16 cellular contexts compared by ENCODE assay signal in the genomic region with DNA sequence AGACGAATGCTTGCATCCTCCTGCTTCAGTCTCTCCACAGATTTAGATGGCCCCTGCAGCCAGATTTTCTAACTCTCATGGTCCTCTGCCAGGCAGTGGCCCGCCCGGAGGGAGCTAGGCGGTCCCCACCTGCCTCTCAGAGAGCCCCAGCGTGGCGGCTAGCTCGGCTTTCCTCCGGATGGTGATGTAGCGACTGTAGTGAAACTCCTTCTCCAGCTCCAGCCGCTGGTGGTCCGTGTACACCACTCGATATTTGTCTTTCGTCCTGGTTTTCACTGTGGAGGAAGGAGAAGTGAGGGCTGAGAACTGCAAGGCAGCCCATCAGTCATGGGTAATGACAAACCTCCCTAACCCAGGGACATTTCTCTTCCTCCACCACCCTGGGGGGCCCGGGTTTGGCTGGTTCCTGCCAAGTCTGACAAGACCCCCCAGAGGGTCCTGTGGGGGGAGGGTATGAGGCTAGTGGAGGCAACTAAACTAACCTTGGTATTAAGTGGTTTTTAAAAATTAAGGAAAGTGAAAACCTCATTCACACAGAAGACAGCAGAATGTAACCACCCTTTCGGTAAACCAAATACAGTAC. TPM values are rescaled to one million over a fixed set of nuclear protein-coding genes. Genes with fewer than 3 reads are reported as not detected.
DNase-seq lines count a peak whose midpoint lies in the region; ATAC-seq, FAIRE-seq and TF ChIP-seq lines count a peak whose summit lies in the region.
"Had no signal": no experiment of that assay in that cellular context is flagged by ENCODE, and none has a peak within 500 bp of the region (broad histone marks: within the 10 kb centered on the region; RNA-seq: fewer than 3 reads in every experiment).

No MANE protein-coding gene starts in this region.

- H3K36me3 Mint-ChIP-seq in GM23338 (ENCODE audit: low read depth): no peaks in the 10 kb centered on the region; the same call in 2 of the 3 replicates

- dilution Hi-C loops in mammary epithelial cell (cut with HindIII; ENCODE audit: low sequenced_read_pairs): loop anchor here (5.0 to 25.0 kb wide), 2 partner anchors 43 to 128 kb away; no protein-coding TSS in a partner anchor

- H2AFZ ChIP-seq in GM23338 (no peak overlapping the region), mammary epithelial cell (ENCODE audit: low read depth, low read length) (no peak overlapping the region)
- H2AFZ ChIP-seq: PC-9 had no signal

- peaks cover 35% of the 10 kb centered on the region for H4K20me1 ChIP-seq in GM23338 (replicated peaks; ENCODE audit: insufficient read depth)
- H4K20me1 ChIP-seq in mammary epithelial cell (ENCODE audit: insufficient read depth, low read length): no peaks in the 10 kb centered on the region

- no peak for TF ChIP-seq CTCF in GM23338 (conservative IDR thresholded peaks at IDR 0.05; ENCODE audit: low read depth in 2 of 2)
- TF ChIP-seq CTCF in body of pancreas (IDR thresholded peaks at IDR 0.05): no peak
- TF ChIP-seq CTCF in mucosa of descending colon (IDR thresholded peaks at IDR 0.05): no peak
- TF ChIP-seq CTCF in upper lobe of left lung (IDR thresholded peaks at IDR 0.05): no peak
- no peak for TF ChIP-seq CTCF in mammary epithelial cell (conservative IDR thresholded peaks at IDR 0.05 in 1 of 2, IDR thresholded peaks at IDR 0.05 in 1 of 2; ENCODE audit: extremely low read depth in 1 of 2, insufficient read depth in 1 of 2, low read depth in 1 of 2, low read length in 2 of 2)

- no peaks in the 10 kb centered on the region for H3K36me3 ChIP-seq in GM23338 (ENCODE audit: insufficient read depth)
- H3K36me3 ChIP-seq in body of pancreas (replicated peaks in 1 of 2; ENCODE audit: insufficient read depth in 1 of 2, low read depth in 2 of 2): no peaks in the 10 kb centered on the region
- H3K36me3 ChIP-seq in mucosa of descending colon (ENCODE audit: low read depth): no peaks in the 10 kb centered on the region
- peaks cover 0 to 4% of the 10 kb centered on the region in 2 donors for H3K36me3 ChIP-seq in small intestine (ENCODE audit: control insufficient read depth in 2 of 2, insufficient read depth in 2 of 2, low read length in 2 of 2)
- no peaks in the 10 kb centered on the region for H3K36me3 ChIP-seq in upper lobe of left lung
- no peaks in the 10 kb centered on the region for H3K36me3 ChIP-seq in mammary epithelial cell (ENCODE audit: insufficient read depth, low read length)
- H3K36me3 ChIP-seq: MG63 had no signal

- DNase-seq in GM23338 (ENCODE audit: low spot score) (no peak), body of pancreas (no peak), mucosa of descending colon (peak in 2 of 3 donors; percentile 25 to 50), small intestine (peak; percentile 35), NCI-H1694 (lab: John Stamatoyannopoulos, UW) (no peak), upper lobe of left lung (no peak), mammary epithelial cell (no peak), hypothalamus (lab: John Stamatoyannopoulos, UW) (no peak)
- DNase-seq: Karpas-422, MG63, NCI-H1092 treated with DMSO at 0.1 percent for 48 hours, NCI-H510A treated with DMSO at 0.1 percent for 48 hours, PC-9 had no signal

- intact Hi-C loops in body of pancreas (cut with DNase I) (no loop called here), mucosa of descending colon (cut with DNase I, micrococcal nuclease) (no loop called here), mammary epithelial cell (cut with micrococcal nuclease) (no loop called here)

- H3K27ac Mint-ChIP-seq in GM23338: no peak overlapping the region
- H3K27ac Mint-ChIP-seq: CD14-positive monocyte had no signal

- H3K79me2 ChIP-seq in GM23338 (replicated peaks; ENCODE audit: insufficient read depth) (no peaks in the 10 kb centered on the region), mammary epithelial cell (ENCODE audit: insufficient read depth, low read length) (no peaks in the 10 kb centered on the region)

- no TSS peak for BruUV-seq in mammary epithelial cell (replicated peaks; lab: Mats Ljungman, UMichigan)

- peaks cover 60% of the 10 kb centered on the region for H3K4me1 Mint-ChIP-seq in GM23338

- CTCF ChIA-PET in mammary epithelial cell (lab: Charles Lee; ENCODE audit: low non-redundant PET): no interaction called here

- WGBS in body of pancreas, 2 donors: 42 to 50% methylated on average over 12 to 15 of the region's 15 CpGs
- 4 to 14% (median 10%) methylated on average over 15 of the region's 15 CpGs for WGBS in small intestine, 3 donors
- 9 to 15% methylated on average over 15 of the region's 15 CpGs for WGBS in upper lobe of left lung, 2 donors
- 74% methylated on average over 5 of the region's 15 CpGs for WGBS in mammary epithelial cell (ENCODE audit: low coverage, missing lambda C conversion rate)

- peaks cover 99% of the 10 kb centered on the region for H3K27me3 Mint-ChIP-seq in GM23338 (ENCODE audit: insufficient read depth, low read depth, poor library complexity)

- H3K4me2 ChIP-seq in GM23338 (peak overlapping the region; percentile 35; the same call in 1 of the 2 replicates), mammary epithelial cell (ENCODE audit: insufficient read depth, low read depth, low read length) (no peak overlapping the region)
- H3K4me2 ChIP-seq: PC-9 had no signal

- H3K4me1 ChIP-seq in GM23338 (ENCODE audit: insufficient read depth) (peaks cover 64% of the 10 kb centered on the region), body of pancreas (peaks cover 62% of the 10 kb centered on the region), mucosa of descending colon (ENCODE audit: low read depth) (peaks cover 21% of the 10 kb centered on the region), small intestine (ENCODE audit: control insufficient read depth in 2 of 2, insufficient read depth in 1 of 2, low read depth in 1 of 2, low read length in 1 of 2) (peaks cover 0 to 3% of the 10 kb centered on the region in 2 donors), upper lobe of left lung (peaks cover 17 to 54% (median 29%) of the 10 kb centered on the region in 4 donors), mammary epithelial cell (ENCODE audit: insufficient read depth, low read length) (peaks cover 19% of the 10 kb centered on the region)

- peaks cover 100% of the 10 kb centered on the region for H3K27me3 ChIP-seq in GM23338 (ENCODE audit: insufficient read depth)
- peaks cover 0 to 13% of the 10 kb centered on the region in 2 donors for H3K27me3 ChIP-seq in body of pancreas
- H3K27me3 ChIP-seq in small intestine (ENCODE audit: control insufficient read depth in 2 of 2, insufficient read depth in 2 of 2, low read length in 2 of 2): peaks cover 0 to 50% of the 10 kb centered on the region in 2 donors
- H3K27me3 ChIP-seq in upper lobe of left lung: peaks cover 6 to 78% (median 47%) of the 10 kb centered on the region in 4 donors
- H3K27me3 ChIP-seq in mammary epithelial cell (ENCODE audit: insufficient read depth, low read length): peaks cover 59% of the 10 kb centered on the region

- peaks cover 43% of the 10 kb centered on the region for H3F3A ChIP-seq in GM23338 (replicated peaks; ENCODE audit: low read depth)

- TF ChIP-seq POLR2A in body of pancreas (IDR thresholded peaks at IDR 0.05) (peak in 2 of 3 donors; percentile 13 to 43), upper lobe of left lung (IDR thresholded peaks at IDR 0.05) (no peak)

- TF ChIP-seq EP300 in upper lobe of left lung (IDR thresholded peaks at IDR 0.05): no peak

- H3K4me3 Mint-ChIP-seq in GM23338: no peak overlapping the region

- in situ Hi-C loops in mammary epithelial cell (cut with MboI; ENCODE audit: low sequenced_read_pairs in 2 of 2): no loop called here

- no peaks in the 10 kb centered on the region for H3K9me2 ChIP-seq in GM23338 (ENCODE audit: insufficient read depth)

- no peaks in the 10 kb centered on the region; the same call in 2 of the 3 replicates for H3K9me3 Mint-ChIP-seq in GM23338

- H3K9ac ChIP-seq in mammary epithelial cell (ENCODE audit: insufficient read depth, low read length): no peak overlapping the region

- no peak for ATAC-seq in GM23338
- no peak for ATAC-seq in body of pancreas
- ATAC-seq in mucosa of descending colon: no peak
- no peak for ATAC-seq in upper lobe of left lung (ENCODE audit: low FRiP score in 2 of 2)

- H3K27ac ChIP-seq in GM23338 (ENCODE audit: low read depth) (no peak overlapping the region), body of pancreas (peak overlapping the region; percentile 12 to 76 (median 73)), small intestine (ENCODE audit: low read depth in 1 of 2, low read length in 1 of 2) (peak overlapping the region; percentile 90 to 97), upper lobe of left lung (no peak overlapping the region), mammary epithelial cell (ENCODE audit: insufficient read depth, low read depth, low read length) (no peak overlapping the region)
- H3K27ac ChIP-seq: PC-9 had no signal

- FAIRE-seq in small intestine (lab: Jason Lieb, UNC): no peak

- no peaks in the 10 kb centered on the region for H3K9me3 ChIP-seq in body of pancreas
- H3K9me3 ChIP-seq in mucosa of descending colon: no peaks in the 10 kb centered on the region
- no peaks in the 10 kb centered on the region for H3K9me3 ChIP-seq in small intestine (ENCODE audit: control insufficient read depth, low read depth)
- no peaks in the 10 kb centered on the region for H3K9me3 ChIP-seq in upper lobe of left lung
- H3K9me3 ChIP-seq in mammary epithelial cell (replicated peaks; ENCODE audit: insufficient read depth, low read length): no peaks in the 10 kb centered on the region
- H3K9me3 ChIP-seq: MG63 had no signal

- no peak overlapping the region for H3K4me3 ChIP-seq in GM23338
- no peak overlapping the region for H3K4me3 ChIP-seq in body of pancreas
- H3K4me3 ChIP-seq in mucosa of descending colon: no peak overlapping the region
- H3K4me3 ChIP-seq in small intestine (ENCODE audit: low read depth in 1 of 2, low read length in 2 of 2): peak overlapping the region; percentile 78 to 89
- no peak overlapping the region for H3K4me3 ChIP-seq in upper lobe of left lung
- no peak overlapping the region for H3K4me3 ChIP-seq in mammary epithelial cell (replicated peaks in 1 of 3; ENCODE audit: insufficient read depth in 1 of 3, low read depth in 2 of 3, low read length in 3 of 3)
- H3K4me3 ChIP-seq: MG63, PC-9 had no signal

RNA-seq across cellular contexts. Expression of a gene that starts 4.3 kb away (rescaled TPM):
- total RNA-seq in GM23338 (2014; rRNA removed; shearing (Covaris generic)): not detected in 2 replicates
- polyA plus RNA-seq in GM23338 (2016; fragmentation: Nextera tagmentation; extraction: Ambion mirVana) (0.12 TPM in 1 of 2 replicates, not detected in the other), small intestine (10 to 100 TPM; 66.2 to 94.2 (median 92.5) TPM), mammary epithelial cell (not detected)
- total RNA-seq in body of pancreas (1 to 10 TPM; 1.3 to 1.6 TPM), mucosa of descending colon (100 to 1,000 TPM; 113 to 349 (median 240) TPM), upper lobe of left lung (under 1 TPM in 1 of 6 donors, not detected in 5; 0.14 TPM), mammary epithelial cell (not detected)
- not detected for polyA minus RNA-seq in mammary epithelial cell
- total RNA-seq: Daoy, PC-9 had no signal
- polyA plus RNA-seq: CD14-positive monocyte had no signal

RNA-seq across cellular contexts. Expression of a gene that starts 23.7 kb away (rescaled TPM):
- total RNA-seq in GM23338 (2014; rRNA removed; shearing (Covaris generic)): not detected in 2 replicates
- polyA plus RNA-seq in GM23338 (2016; fragmentation: Nextera tagmentation; extraction: Ambion mirVana): not detected in 2 replicates
- not detected for total RNA-seq in body of pancreas
- 10 to 100 TPM; 17.9 to 62.9 (median 23.9) TPM for total RNA-seq in mucosa of descending colon
- 10 to 100 TPM; 12.5 to 51.3 (median 16.8) TPM for polyA plus RNA-seq in small intestine
- under 1 TPM in 1 of 6 donors, not detected in 5; 0.27 TPM for total RNA-seq in upper lobe of left lung
- total RNA-seq in mammary epithelial cell: not detected
- polyA plus RNA-seq in mammary epithelial cell: not detected
- polyA minus RNA-seq in mammary epithelial cell: not detected
- total RNA-seq: Daoy, PC-9, SK-MEL-5 had no signal
- polyA plus RNA-seq: CD14-positive monocyte had no signal

RNA-seq across cellular contexts. Expression of a gene that starts 45.0 kb away (rescaled TPM):
- total RNA-seq in GM23338 (2014; rRNA removed; shearing (Covaris generic)): not detected in 2 replicates
- polyA plus RNA-seq in GM23338 (2016; fragmentation: Nextera tagmentation; extraction: Ambion mirVana): not detected in 2 replicates
- total RNA-seq in body of pancreas: 10 to 100 TPM in 1 of 2 donors, 1 to 10 TPM in 1; 6.5 to 25.1 TPM
- total RNA-seq in mucosa of descending colon: 1 to 10 TPM in 1 of 3 donors, under 1 TPM in 1, not detected in 1; 0.72 to 1.5 TPM
- polyA plus RNA-seq in small intestine: 10 to 100 TPM; 18.8 to 47.6 (median 43.8) TPM
- total RNA-seq in upper lobe of left lung: not detected
- not detected for total RNA-seq in mammary epithelial cell
- not detected for polyA plus RNA-seq in mammary epithelial cell
- polyA minus RNA-seq in mammary epithelial cell: not detected
- total RNA-seq: Daoy, PC-9, SK-MEL-5 had no signal
- polyA plus RNA-seq: CD14-positive monocyte had no signal

Comparison
In these comparisons a context has a peak if more than half of its experiments do, and no peak if none do; other contexts are left out.
1. DNase-seq: peak in mucosa of descending colon (2 of 3) and small intestine (single experiment); none in GM23338 (single experiment), body of pancreas (0 of 4), NCI-H1694 (single experiment), upper lobe of left lung (0 of 2), mammary epithelial cell (single experiment) and hypothalamus (0 of 51).
2. H3K27ac ChIP-seq: peak in body of pancreas (4 of 4) and small intestine (2 of 2); none in GM23338 (single experiment), upper lobe of left lung (0 of 4) and mammary epithelial cell (single experiment).
3. H3K4me3 ChIP-seq: peak in small intestine (2 of 2); none in GM23338 (single experiment), body of pancreas (0 of 2), mucosa of descending colon (single experiment), upper lobe of left lung (0 of 4) and mammary epithelial cell (0 of 3).
4. POLR2A ChIP-seq: peak in body of pancreas (2 of 3); none in upper lobe of left lung (0 of 4).
5. RNA of a gene that starts 4.3 kb away (total RNA-seq): 113 to 349 TPM in mucosa of descending colon; 1.3 to 1.6 TPM in body of pancreas, not detected in GM23338, 0.14 TPM in upper lobe of left lung and not detected in mammary epithelial cell; every median in the first group is over 10 times any median in the second.
6. RNA of a gene that starts 23.7 kb away (total RNA-seq): 17.9 to 62.9 TPM in mucosa of descending colon; not detected in GM23338, not detected in body of pancreas, 0.27 TPM in upper lobe of left lung and not detected in mammary epithelial cell; every median in the first group is over 10 times any median in the second.